12 cellular contexts compared by ENCODE assay signal in the genomic region with DNA sequence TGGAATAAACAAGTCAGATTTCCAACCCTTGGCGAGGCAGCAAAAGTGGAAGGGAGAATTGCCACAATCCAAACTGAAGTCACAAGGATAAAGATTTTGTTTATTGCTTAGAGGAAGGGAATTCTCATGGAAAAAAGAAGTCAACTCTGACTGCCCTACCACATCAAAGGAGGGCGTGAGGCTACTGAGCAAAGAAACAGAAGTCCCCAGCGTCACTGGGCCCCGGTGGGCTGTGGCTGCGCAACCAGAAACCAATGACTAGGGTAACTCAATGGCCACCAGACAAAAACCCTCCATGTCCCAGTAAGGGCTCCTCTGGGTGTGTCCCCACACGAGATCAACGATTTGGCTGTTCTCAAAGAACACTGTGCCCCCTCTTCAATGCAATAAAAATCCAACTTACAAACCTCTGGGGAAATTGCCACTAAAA.
DNase-seq lines count a peak whose midpoint lies in the region; ATAC-seq and TF ChIP-seq lines count a peak whose summit lies in the region.
"Had no signal": no experiment of that assay in that cellular context is flagged by ENCODE, and none has a peak within 500 bp of the region (broad histone marks: within the 10 kb centered on the region; RNA-seq: fewer than 3 reads in every experiment).

No MANE protein-coding gene starts in this region.

- no peak overlapping the region for H2AK5ac ChIP-seq in trophoblast cell (ENCODE audit: low read length)

- ATAC-seq in left ventricle myocardium superior: peak; percentile 65
- no peak for ATAC-seq in foreskin keratinocyte
- ATAC-seq in GM21723 (IDR thresholded peaks at IDR 0.05; ENCODE audit: unreplicated experiment): no peak
- ATAC-seq: activated naive CD4-positive, alpha-beta T cell treated with anti-CD3 and anti-CD28 coated beads, Interleukin-2, amount 50 U/mL, for 72 hours had no signal

- H4K8ac ChIP-seq in trophoblast cell (ENCODE audit: low read depth, low read length): no peak overlapping the region

- H3K27ac ChIP-seq in SK-N-MC (peak overlapping the region; percentile 90), trophoblast cell (ENCODE audit: low read depth, low read length) (no peak overlapping the region), foreskin keratinocyte (no peak overlapping the region)

- H3K23ac ChIP-seq in trophoblast cell (ENCODE audit: low read length): no peak overlapping the region

- H3K36me3 ChIP-seq in SK-N-MC (ENCODE audit: insufficient read depth, low read length): no peaks in the 10 kb centered on the region; the same call in 1 of the 2 replicates
- peaks cover 0 to 7% of the 10 kb centered on the region in 2 experiments for H3K36me3 ChIP-seq in trophoblast cell (ENCODE audit: control insufficient read depth in 1 of 2, insufficient read depth in 2 of 2, low read length in 2 of 2)
- no peaks in the 10 kb centered on the region for H3K36me3 ChIP-seq in HAP-1 (replicated peaks)

- WGBS in trophoblast cell (ENCODE audit: extremely low coverage, insufficient coverage, insufficient read length): no CpG with 5 or more reads among the region's 7 CpGs

- H2BK5ac ChIP-seq in trophoblast cell (ENCODE audit: low read depth, low read length, poor library complexity): no peak overlapping the region

- no peaks in the 10 kb centered on the region for H3K27me3 ChIP-seq in trophoblast cell (ENCODE audit: insufficient read depth, low read length)
- H3K27me3 ChIP-seq in foreskin keratinocyte: no peaks in the 10 kb centered on the region
- no peaks in the 10 kb centered on the region for H3K27me3 ChIP-seq in HAP-1 (ENCODE audit: low read depth)

- no peak overlapping the region for H3K4me2 ChIP-seq in trophoblast cell (ENCODE audit: low read length)

- TF ChIP-seq CTCF in foreskin keratinocyte (conservative IDR thresholded peaks at IDR 0.05): no peak
- no peak for TF ChIP-seq CTCF in GM10266 (IDR thresholded peaks at IDR 0.05; ENCODE audit: control insufficient read depth, insufficient read depth, low read depth, missing control alignments)

- no peaks in the 10 kb centered on the region for H3K79me2 ChIP-seq in trophoblast cell (ENCODE audit: control insufficient read depth, insufficient read depth, low read length, poor library complexity)

- no peak overlapping the region for H2AFZ ChIP-seq in trophoblast cell (ENCODE audit: insufficient read depth, low read length, poor library complexity)

- H3K9ac ChIP-seq in SK-N-MC (ENCODE audit: insufficient read length): peak overlapping the region; percentile 20
- H3K9ac ChIP-seq in trophoblast cell (ENCODE audit: low read length): no peak overlapping the region

- H3K4ac ChIP-seq in trophoblast cell (ENCODE audit: low read depth, low read length): peak overlapping the region; percentile 13

- H3K9me3 ChIP-seq in SK-N-MC (ENCODE audit: low read depth, low read length): no peaks in the 10 kb centered on the region
- H3K9me3 ChIP-seq in trophoblast cell (ENCODE audit: insufficient read depth, low read depth, low read length): no peaks in the 10 kb centered on the region
- no peaks in the 10 kb centered on the region for H3K9me3 ChIP-seq in HAP-1

- H2BK12ac ChIP-seq in trophoblast cell (ENCODE audit: low read length): no peak overlapping the region

- H2BK120ac ChIP-seq in trophoblast cell (ENCODE audit: insufficient read depth, low read length, poor library complexity): no peak overlapping the region

- no peaks in the 10 kb centered on the region for H3K79me1 ChIP-seq in trophoblast cell (ENCODE audit: low read length)

- H3K4me1 ChIP-seq in trophoblast cell (ENCODE audit: control insufficient read depth in 1 of 2, insufficient read depth in 2 of 2, low read length in 2 of 2) (peaks cover 0 to 6% of the 10 kb centered on the region in 2 experiments), foreskin keratinocyte (no peaks in the 10 kb centered on the region), HAP-1 (0 out of 2 replicates have a peak, but pooled peaks cover 5% of the 10 kb centered on the region)

- H3K4me3 ChIP-seq in SK-N-MC (peak overlapping the region; percentile 62), trophoblast cell (ENCODE audit: low read depth, low read length) (no peak overlapping the region), HAP-1 (no peak overlapping the region)

- in situ Hi-C loops in HAP-1 (cut with MboI; ENCODE audit: low sequenced_read_pairs): no loop called here

- H4K12ac ChIP-seq in trophoblast cell (ENCODE audit: low read depth, low read length): no peak overlapping the region

- H4K91ac ChIP-seq in trophoblast cell (ENCODE audit: low read depth, low read length): no peak overlapping the region

- H3K18ac ChIP-seq in trophoblast cell (ENCODE audit: low read length): no peak overlapping the region

- DNase-seq in AG08395 (ENCODE audit: low spot score): peak; percentile 35
- no peak for DNase-seq in SK-N-MC (ENCODE audit: low read depth, low spot score)
- no peak for DNase-seq in left ventricle myocardium superior
- DNase-seq in trophoblast cell: no peak
- DNase-seq in foreskin keratinocyte: no peak
- no peak for DNase-seq in GM10266 (ENCODE audit: extremely low spot score)
- DNase-seq in HAP-1 (ENCODE audit: low spot score in 2 of 2): no peak
- DNase-seq: COR-L47, NCI-H1092, OCI-M1 had no signal

- H3K14ac ChIP-seq in trophoblast cell (ENCODE audit: low read length): no peak overlapping the region

- intact Hi-C loops in left ventricle myocardium superior (cut with micrococcal nuclease): no loop called here
